ENCODE assay signal across 1 cellular context in genomic region chr1:18134324-18135046, GRCh38.
TF ChIP-seq lines count a peak whose summit lies in the region.

No MANE protein-coding gene starts in this region.

TF ChIP-seq in SK-N-SH, 30 proteins besides CTCF, POLR2A, EP300 and RAD21 (continued from another document):
- TF ChIP-seq, protein P1, sequence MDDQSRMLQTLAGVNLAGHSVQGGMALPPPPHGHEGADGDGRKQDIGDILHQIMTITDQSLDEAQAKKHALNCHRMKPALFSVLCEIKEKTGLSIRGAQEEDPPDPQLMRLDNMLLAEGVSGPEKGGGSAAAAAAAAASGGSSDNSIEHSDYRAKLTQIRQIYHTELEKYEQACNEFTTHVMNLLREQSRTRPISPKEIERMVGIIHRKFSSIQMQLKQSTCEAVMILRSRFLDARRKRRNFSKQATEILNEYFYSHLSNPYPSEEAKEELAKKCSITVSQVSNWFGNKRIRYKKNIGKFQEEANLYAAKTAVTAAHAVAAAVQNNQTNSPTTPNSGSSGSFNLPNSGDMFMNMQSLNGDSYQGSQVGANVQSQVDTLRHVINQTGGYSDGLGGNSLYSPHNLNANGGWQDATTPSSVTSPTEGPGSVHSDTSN (IDR thresholded peaks at IDR 0.05), result no peak
- no peak for TF ChIP-seq RXRA (IDR thresholded peaks at IDR 0.05; ENCODE audit: borderline replicate concordance, low read depth)
- no peak for TF ChIP-seq SIN3A (IDR thresholded peaks at IDR 0.05; ENCODE audit: borderline replicate concordance, low read depth, low read length)
